ENCODE assay signal across 26 cellular contexts in genomic region chr12:110809149-110809548, GRCh38. TPM values are rescaled to one million over a fixed set of nuclear protein-coding genes. Genes with fewer than 3 reads are reported as not detected.
"Had no signal": no experiment of that assay in that cellular context is flagged by ENCODE, and none has a peak within 500 bp of the region (broad histone marks: within the 10 kb centered on the region; RNA-seq: fewer than 3 reads in every experiment).

No MANE protein-coding gene starts in this region.

- H3K27ac ChIP-seq: cardiac muscle cell, heart right ventricle, lower lobe of right lung, neutrophil, ovary, prostate gland, thyroid gland had no signal

- H3K9me3 ChIP-seq: neutrophil, ovary, prostate gland, thyroid gland had no signal

- H3K4me1 ChIP-seq: heart right ventricle, lower lobe of right lung, prostate gland, thyroid gland had no signal

- DNase-seq: activated CD4-positive, alpha-beta T cell treated with anti-CD3 and anti-CD28 coated beads, Interleukin-2, amount 50 U/mL, for 4 hours; activated CD8-positive, alpha-beta memory T cell treated with anti-CD3 and anti-CD28 coated beads for 24 hours; activated CD8-positive, alpha-beta memory T cell treated with anti-CD3 and anti-CD28 coated beads, Interleukin-2, amount 50 U/mL, for 4 hours; activated naive CD4-positive, alpha-beta T cell; activated naive CD8-positive, alpha-beta T cell treated with anti-CD3 and anti-CD28 coated beads, Interleukin-2, amount 10 ng/mL, durations not matched to agents 7 days and 5 days; activated T-cell treated with anti-CD3 and anti-CD28 coated beads, Interleukin-2, amount 50 U/mL, for 24 hours; cortex of kidney; endodermal cell; heart right ventricle; kidney; lower lobe of right lung; ovary; stimulated activated CD4-positive, alpha-beta T cell treated with anti-CD3 and anti-CD28 coated beads, Interleukin-4, amount 100 ng/mL, for 24 hours; stimulated activated naive CD8-positive, alpha-beta T cell treated with anti-CD3 and anti-CD28 coated beads, Interleukin-15, Interleukin-2, amounts not matched to agents 100 U/mL and 50 U/mL, for 24 hours; substantia nigra; T1000; thyroid gland had no signal

- H3K4me3 ChIP-seq: cardiac muscle cell, heart right ventricle, lower lobe of right lung, ovary, prostate gland, thyroid gland had no signal

- H3K36me3 ChIP-seq: cardiac muscle cell, heart right ventricle, lower lobe of right lung, neutrophil, ovary, prostate gland, thyroid gland had no signal

- H3K27me3 ChIP-seq: ovary had no signal

- ATAC-seq: heart right ventricle; left lobe of liver; lower lobe of right lung; stimulated activated naive CD8-positive, alpha-beta T cell treated with anti-CD3 and anti-CD28 coated beads, Interleukin-15, Interleukin-2, amounts not matched to agents 100 U/mL and 50 U/mL, for 24 hours; WTC11 had no signal

RNA-seq across cellular contexts. Expression of gene CCDC63, which starts 37.6 kb away (rescaled TPM):
- total RNA-seq: activated naive CD8-positive, alpha-beta T cell treated with anti-CD3 and anti-CD28 coated beads, Interleukin-2, amount 10 ng/mL, durations not matched to agents 7 days and 5 days; activated T-helper 2 cell treated with anti-CD3 and anti-CD28 coated beads, Interferon-gamma antibody, Interleukin-2, Interleukin-4, amounts not matched to agents 10 μg/mL and 5 μg/mL and 100 μg/mL, durations not matched to agents 14 hours and 24 hours and 36 hours; cardiac muscle cell; cerebellum; fibroblast of villous mesenchyme; heart right ventricle; kidney; left lobe of liver; lower lobe of right lung; myocyte; ovary; thyroid gland had no signal
